In genomic region chr6:70669133-70669532, GRCh38 we compare ENCODE assay signal across 9 cellular contexts. TPM values are rescaled to one million over a fixed set of nuclear protein-coding genes. Genes with fewer than 3 reads are reported as not detected.
DNase-seq lines count a peak whose midpoint lies in the region; ATAC-seq and TF ChIP-seq lines count a peak whose summit lies in the region.
"Had no signal": no experiment of that assay in that cellular context is flagged by ENCODE, and none has a peak within 500 bp of the region (broad histone marks: within the 10 kb centered on the region; RNA-seq: fewer than 3 reads in every experiment).

No MANE protein-coding gene starts in this region.

- CTCF ChIA-PET in AG04450 (lab: Charles Lee): interaction anchor here (1.1 to 3.1 kb wide), 4 partner anchors 17 to 300 kb away, joined by 3 to 11 read pairs (median 9); no protein-coding TSS in a partner anchor

- ATAC-seq in HG02981 (IDR thresholded peaks at IDR 0.05; ENCODE audit: unreplicated experiment) (peak; percentile 19), GM21381 (IDR thresholded peaks at IDR 0.05; ENCODE audit: unreplicated experiment) (no peak), GM18519 (IDR thresholded peaks at IDR 0.05; ENCODE audit: low FRiP score, unreplicated experiment) (no peak)

- H3K4me3 ChIP-seq in AG04450 (ENCODE audit: low read depth, low read length) (peak overlapping the region; percentile 88), mesenchymal stem cell (ENCODE audit: insufficient read depth in 1 of 2, low read depth in 1 of 2, low read length in 2 of 2) (peak overlapping the region in 1 of 2 experiments; percentile 94)

- H3K27me3 ChIP-seq in AG04450 (ENCODE audit: control insufficient read depth, insufficient read depth, low read length) (no peaks in the 10 kb centered on the region), mesenchymal stem cell (ENCODE audit: control insufficient read depth in 1 of 2, insufficient read depth in 1 of 2, low read length in 2 of 2) (no peaks in the 10 kb centered on the region)
- H3K27me3 ChIP-seq: neutrophil had no signal

- no peak overlapping the region for H2AFZ ChIP-seq in mesenchymal stem cell (ENCODE audit: low read depth, low read length)

- H3K23ac ChIP-seq in mesenchymal stem cell (ENCODE audit: low read length in 2 of 2): no peak overlapping the region

- no peak for TF ChIP-seq CTCF in AG04450 (IDR thresholded peaks at IDR 0.05; ENCODE audit: low read depth, low read length)

- H3K18ac ChIP-seq in mesenchymal stem cell (ENCODE audit: low read depth in 1 of 2, low read length in 2 of 2): no peak overlapping the region

- H2AK5ac ChIP-seq in mesenchymal stem cell (ENCODE audit: low read length, severe bottlenecking): no peak overlapping the region

- H2BK15ac ChIP-seq in mesenchymal stem cell (ENCODE audit: low read depth, poor library complexity, severe bottlenecking): no peak overlapping the region

- 83% methylated on average over 2 of the region's 4 CpGs for WGBS in mesenchymal stem cell

- H3K4ac ChIP-seq in mesenchymal stem cell (ENCODE audit: low read depth in 1 of 2, low read length in 2 of 2): no peak overlapping the region

- peak overlapping the region; percentile 33 for H3K4me2 ChIP-seq in mesenchymal stem cell (ENCODE audit: low read length, poor library complexity, severe bottlenecking)

- peaks cover 5% of the 10 kb centered on the region for H3K4me1 ChIP-seq in mesenchymal stem cell (ENCODE audit: control insufficient read depth, insufficient read depth, low read depth, low read length)

- H2BK120ac ChIP-seq in mesenchymal stem cell (ENCODE audit: low read depth, low read length): no peak overlapping the region

- H3K36me3 ChIP-seq in mesenchymal stem cell (ENCODE audit: control insufficient read depth in 1 of 2, insufficient read depth in 2 of 2, low read depth in 1 of 2, low read length in 2 of 2): peaks cover 0 to 5% of the 10 kb centered on the region in 2 experiments
- H3K36me3 ChIP-seq: neutrophil had no signal

- H3K14ac ChIP-seq in mesenchymal stem cell (ENCODE audit: low read length in 2 of 2): no peak overlapping the region

- peaks cover 13% of the 10 kb centered on the region for H3K79me1 ChIP-seq in mesenchymal stem cell (replicated peaks; ENCODE audit: low read length, poor library complexity, severe bottlenecking)

- H4K8ac ChIP-seq in mesenchymal stem cell (ENCODE audit: low read length): no peak overlapping the region

- POLR2A ChIA-PET in AG04450 (lab: Yijun Ruan, JAX): no interaction called here

- DNase-seq in AG04450 (ENCODE audit: low read depth, low spot score) (no peak), amniotic epithelial cell (ENCODE audit: low read depth) (peak; percentile 56), mesenchymal stem cell (peak; percentile 6), NCI-H2227 treated with DMSO at 0.1 percent for 48 hours (lab: John Stamatoyannopoulos, UW) (no peak)
- DNase-seq in NK-92 treated with Interleukin-12 subunit alpha and Interleukin-12 subunit beta, amount 100 ng/mL, for 24 hours (lab: John Stamatoyannopoulos, UW): no peak

- H3K9me3 ChIP-seq in AG04450 (ENCODE audit: control insufficient read depth, insufficient read depth, low read length) (no peaks in the 10 kb centered on the region), mesenchymal stem cell (ENCODE audit: control insufficient read depth, low read length) (no peaks in the 10 kb centered on the region)
- H3K9me3 ChIP-seq: neutrophil had no signal

- H2BK5ac ChIP-seq in mesenchymal stem cell (ENCODE audit: low read depth, low read length, poor library complexity, severe bottlenecking): no peak overlapping the region

- peak overlapping the region; percentile 93 for H3K9ac ChIP-seq in mesenchymal stem cell (ENCODE audit: low read length)

- no peak overlapping the region for H2BK12ac ChIP-seq in mesenchymal stem cell (ENCODE audit: low read length in 2 of 2)

- no peak overlapping the region for H4K91ac ChIP-seq in mesenchymal stem cell (ENCODE audit: low read length)

- H3K27ac ChIP-seq in AG04450 (ENCODE audit: low read depth, low read length) (no peak overlapping the region), mesenchymal stem cell (ENCODE audit: low read length, poor library complexity, severe bottlenecking) (no peak overlapping the region)

RNA-seq across cellular contexts. Expression of gene SMAP1, which starts 1.4 kb away (rescaled TPM):
- polyA plus RNA-seq in AG04450 (2011; rRNA removed): 23.6 and 25.0 TPM in 2 replicates
- polyA minus RNA-seq in AG04450 (2011; rRNA and poly(A)+ RNA removed): 21.2 and 23.5 TPM in 2 replicates
- 29.4 TPM for polyA plus RNA-seq in mesenchymal stem cell (2013, experiment 1 of 2)
- 30.5 TPM for polyA plus RNA-seq in mesenchymal stem cell (2013, experiment 2 of 2)

Comparison
In these comparisons a context has a peak if more than half of its experiments do, and no peak if none do; other contexts are left out.
1. DNase-seq: peak in amniotic epithelial cell (single experiment) and mesenchymal stem cell (single experiment); none in AG04450 (single experiment), NCI-H2227 treated with DMSO at 0.1 percent for 48 hours (single experiment) and NK-92 treated with Interleukin-12 subunit alpha and Interleukin-12 subunit beta, amount 100 ng/mL, for 24 hours (single experiment).